Comparison of ENCODE assay signal across 19 cellular contexts in genomic region chr12:120588371-120588770, GRCh38. TPM values are rescaled to one million over a fixed set of nuclear protein-coding genes. Genes with fewer than 3 reads are reported as not detected.
DNase-seq lines count a peak whose midpoint lies in the region; ATAC-seq, FAIRE-seq and TF ChIP-seq lines count a peak whose summit lies in the region.
"Had no signal": no experiment of that assay in that cellular context is flagged by ENCODE, and none has a peak within 500 bp of the region (broad histone marks: within the 10 kb centered on the region; RNA-seq: fewer than 3 reads in every experiment).

No MANE protein-coding gene starts in this region.

- H4K8ac ChIP-seq in H1 (ENCODE audit: extremely low read depth, insufficient read depth, low read length) = no peak overlapping the region

- H3K36me3 ChIP-seq in right atrium auricular region (no peaks in the 10 kb centered on the region), H1 (ENCODE audit: control insufficient read depth in 2 of 4, insufficient read depth in 4 of 4, low read length in 3 of 4) (no peaks in the 10 kb centered on the region)
- H3K36me3 ChIP-seq: BE2C, HAP-1 had no signal

- H3K56ac ChIP-seq in H1 (replicated peaks; ENCODE audit: insufficient read length, low read depth, low read length) = no peak overlapping the region

- H3K9me3 ChIP-seq in right atrium auricular region = no peaks in the 10 kb centered on the region
- no peaks in the 10 kb centered on the region for H3K9me3 ChIP-seq in H1 (ENCODE audit: insufficient read depth in 2 of 2, low read depth in 1 of 2, low read length in 1 of 2)
- H3K9me3 ChIP-seq: BE2C, HAP-1 had no signal

- H3K27me3 ChIP-seq in right atrium auricular region (no peaks in the 10 kb centered on the region), H1 (replicated peaks in 1 of 4; ENCODE audit: control insufficient read depth in 3 of 4, extremely low read depth in 1 of 4, insufficient read depth in 3 of 4, low read length in 3 of 4) (peaks cover 0 to 3% (median 1%) of the 10 kb centered on the region in 4 experiments; a peak in 1 of 7 replicates)
- H3K27me3 ChIP-seq: BE2C had no signal

- CTCF ChIA-PET in H1 (lab: Charles Lee; ENCODE audit: partially characterized antibody) = interaction anchor here (1.0 to 2.5 kb wide), 4 partner anchors 12 to 132 kb away, joined by 3 to 7 read pairs (median 4); no protein-coding TSS in a partner anchor

- no peak overlapping the region for H3K18ac ChIP-seq in H1 (ENCODE audit: extremely low read depth, low read length)

- H3K27ac ChIP-seq in right atrium auricular region (peak overlapping the region; percentile 82 to 94), angular gyrus (ENCODE audit: low read depth, low read length) (peak overlapping the region; percentile 80), H1 (ENCODE audit: low read depth, low read length) (no peak overlapping the region)
- H3K27ac ChIP-seq: C4-2B had no signal

- TF ChIP-seq EP300 in H1 (IDR thresholded peaks at IDR 0.05; ENCODE audit: borderline replicate concordance in 1 of 2, low read depth in 2 of 2, low read length in 2 of 2) = no peak

- H3K4me2 ChIP-seq in H1 (ENCODE audit: insufficient read depth in 1 of 2, low read depth in 2 of 2, low read length in 2 of 2) = no peak overlapping the region

- no peak overlapping the region for H2BK15ac ChIP-seq in H1 (ENCODE audit: low read length)

- H4K20me1 ChIP-seq in H1 (replicated peaks in 1 of 2; ENCODE audit: control insufficient read depth in 1 of 2, insufficient read depth in 2 of 2, low read length in 2 of 2) = no peaks in the 10 kb centered on the region

- no peak for TF ChIP-seq CTCF in right atrium auricular region (IDR thresholded peaks at IDR 0.05)
- no peak for TF ChIP-seq CTCF in H1 (IDR thresholded peaks at IDR 0.05; ENCODE audit: control extremely low read depth in 1 of 3, insufficient read depth in 1 of 3, low read depth in 1 of 3, low read length in 3 of 3)
- no peak for TF ChIP-seq CTCF in chondrocyte (IDR thresholded peaks at IDR 0.05)

- H3K4me3 ChIP-seq in right atrium auricular region (no peak overlapping the region), H1 (ENCODE audit: extremely low read depth in 1 of 4, insufficient read depth in 2 of 4, low read depth in 3 of 4, low read length in 4 of 4) (no peak overlapping the region)
- H3K4me3 ChIP-seq: HAP-1 had no signal

- no peaks in the 10 kb centered on the region for H3K79me1 ChIP-seq in H1 (ENCODE audit: low read depth, low read length)

- no peak overlapping the region for H3K4ac ChIP-seq in H1 (replicated peaks; ENCODE audit: insufficient read length, low read depth, low read length)

- H3K4me3 Mint-ChIP-seq in chondrocyte (ENCODE audit: unreplicated experiment) = no peak overlapping the region
- H3K4me3 Mint-ChIP-seq: CD4-positive, alpha-beta memory T cell had no signal

- WGBS in H1 (ENCODE audit: extremely low coverage in 1 of 2, insufficient coverage in 1 of 2, insufficient read length in 1 of 2, insufficient replicate concordance in 2 of 2, low coverage in 1 of 2, low lambda C conversion rate in 2 of 2, missing lambda C conversion rate in 1 of 2), 2 experiments = 100% methylated on average over 1 of the region's 1 CpG; no CpG with 5 or more reads in 1 of the 2 experiments

- DNase-seq in right atrium auricular region (ENCODE audit: low spot score) (no peak), left ventricle myocardium superior (no peak), H1 (ENCODE audit: low read depth in 1 of 2, low spot score in 2 of 2) (no peak), chondrocyte (ENCODE audit: low spot score) (no peak)
- DNase-seq: CD4-positive, alpha-beta memory T cell; DMS79 treated with DMSO at 0.1 percent for 48 hours; EL; GOT3; IMR-90 had no signal

- H2BK12ac ChIP-seq in H1 (ENCODE audit: low read depth, low read length) = no peak overlapping the region

- no peak overlapping the region for H4K5ac ChIP-seq in H1 (ENCODE audit: insufficient read length, low read depth, low read length)

- no peak overlapping the region for H2BK120ac ChIP-seq in H1 (replicated peaks; ENCODE audit: low read depth, low read length)

- TF ChIP-seq RAD21 in H1 (IDR thresholded peaks at IDR 0.05 in 1 of 2, conservative IDR thresholded peaks at IDR 0.05 in 1 of 2; ENCODE audit: low read depth in 2 of 2, low read length in 2 of 2) = no peak

- H2AFZ ChIP-seq in H1 (ENCODE audit: low read length) = no peak overlapping the region

- H3K36me3 Mint-ChIP-seq in chondrocyte (ENCODE audit: low read depth) = no peaks in the 10 kb centered on the region
- H3K36me3 Mint-ChIP-seq: CD4-positive, alpha-beta memory T cell had no signal

- no peak overlapping the region for H2BK5ac ChIP-seq in H1 (ENCODE audit: low read depth, low read length)

- H2AK5ac ChIP-seq in H1 (ENCODE audit: low read depth, low read length) = no peak overlapping the region

- H4K91ac ChIP-seq in H1 (replicated peaks; ENCODE audit: insufficient read length, low read length) = no peak overlapping the region

- peaks cover 1% of the 10 kb centered on the region for H3K27me3 Mint-ChIP-seq in chondrocyte (ENCODE audit: low read depth)
- H3K27me3 Mint-ChIP-seq: CD4-positive, alpha-beta memory T cell had no signal

- TF ChIP-seq POLR2A in H1 (IDR thresholded peaks at IDR 0.05; ENCODE audit: control extremely low read depth in 1 of 2, low read depth in 2 of 2, low read length in 2 of 2) = no peak

- H3K4me1 Mint-ChIP-seq in chondrocyte (ENCODE audit: low read depth) = peaks cover 7% of the 10 kb centered on the region

- H3K9ac ChIP-seq in H1 (replicated peaks in 1 of 4; ENCODE audit: extremely low read depth in 1 of 4, low read depth in 3 of 4, low read length in 3 of 4) = no peak overlapping the region

- no peak overlapping the region for H3K14ac ChIP-seq in H1 (ENCODE audit: insufficient read length)

- POLR2A ChIA-PET in H1 (lab: Charles Lee; ENCODE audit: partially characterized antibody) = interaction anchor here (1.1 kb wide), 2 partner anchors 21 to 121 kb away, joined by 3 to 4 read pairs; no protein-coding TSS in a partner anchor

- no peaks in the 10 kb centered on the region for H3K9me3 Mint-ChIP-seq in chondrocyte (ENCODE audit: low read depth)

- no peaks in the 10 kb centered on the region for H3K79me2 ChIP-seq in H1 (ENCODE audit: control insufficient read depth in 1 of 2, insufficient read depth in 2 of 2, low read length in 2 of 2)

- no peak overlapping the region for H3K23ac ChIP-seq in H1 (ENCODE audit: insufficient read length)

- ATAC-seq in left ventricle myocardium superior (no peak), HG03565 (IDR thresholded peaks at IDR 0.05; ENCODE audit: unreplicated experiment) (no peak), GM18498 (IDR thresholded peaks at IDR 0.05; ENCODE audit: unreplicated experiment) (no peak)

- H3K27ac Mint-ChIP-seq in chondrocyte (ENCODE audit: unreplicated experiment) = no peak overlapping the region

- no peak for FAIRE-seq in H1 (lab: Jason Lieb, UNC)
- FAIRE-seq: A204.1, G401.6, GM12892, GM19239 had no signal

- no peak overlapping the region for H2BK20ac ChIP-seq in H1 (ENCODE audit: low read length)

- H3K4me1 ChIP-seq in right atrium auricular region = peaks cover 0 to 34% of the 10 kb centered on the region in 2 donors
- peaks cover 0 to 8% (median 1%) of the 10 kb centered on the region in 4 experiments; a peak in 4 of 7 replicates for H3K4me1 ChIP-seq in H1 (replicated peaks in 1 of 4; ENCODE audit: control insufficient read depth in 3 of 4, insufficient read depth in 4 of 4, low read length in 3 of 4)
- H3K4me1 ChIP-seq: BE2C had no signal

- H3K23me2 ChIP-seq in H1 (ENCODE audit: low read depth, low read length) = peaks cover 3% of the 10 kb centered on the region; the same call in 1 of the 2 replicates

- intact Hi-C loops in left ventricle myocardium superior (cut with micrococcal nuclease) = no loop called here

RNA-seq across cellular contexts. Expression of gene POP5, which starts 7.2 kb away (rescaled TPM):
- 10 to 100 TPM; 21.8 to 33.9 TPM for total RNA-seq in right atrium auricular region
- 34.0 TPM for total RNA-seq in left ventricle myocardium superior
- 54.7 and 59.7 TPM in 2 replicates for total RNA-seq in H1 (2021; fragmentation: NEBNext Ultra II Directional; extraction: Animal tissue kit (Norgen Biotek cat#: 25700))
- polyA plus RNA-seq in H1 (2011; rRNA removed) = 105 and 124 TPM in 2 replicates
- 131 TPM for polyA plus RNA-seq in H1 (2011; cell fraction: cytosol; rRNA removed)
- polyA plus RNA-seq in H1 (2011; cell fraction: nucleus; rRNA removed) = 63.8 TPM
- 79.1 to 90.1 TPM (median 84.1 TPM) in 4 replicates for polyA plus RNA-seq in H1 (2012, experiment 1 of 2)
- 34.1 TPM for polyA plus RNA-seq in H1 (2012, experiment 2 of 2)
- polyA plus RNA-seq in H1 (2013, experiment 1 of 2) = 52.6 TPM
- 53.8 TPM for polyA plus RNA-seq in H1 (2013, experiment 2 of 2)
- polyA minus RNA-seq in H1 (2011; rRNA and poly(A)+ RNA removed) = 34.7 and 44.6 TPM in 2 replicates
- 41.9 TPM for polyA minus RNA-seq in H1 (2011; cell fraction: cytosol; rRNA and poly(A)+ RNA removed)
- 43.6 TPM for polyA minus RNA-seq in H1 (2011; cell fraction: nucleus; rRNA and poly(A)+ RNA removed)
- 25.1 to 59.8 TPM (median 27.8 TPM) in 3 replicates for total RNA-seq in chondrocyte

RNA-seq across cellular contexts. Expression of gene CABP1, which starts 52.1 kb away (rescaled TPM):
- total RNA-seq in right atrium auricular region (1 to 10 TPM in 1 of 2 donors, under 1 TPM in 1; 0.71 to 2.0 TPM), left ventricle myocardium superior (8.0 TPM), chondrocyte (not detected in 3 replicates)
- total RNA-seq in H1 (2021; fragmentation: NEBNext Ultra II Directional; extraction: Animal tissue kit (Norgen Biotek cat#: 25700)) = 7.4 and 8.5 TPM in 2 replicates
- 3.9 and 4.5 TPM in 2 replicates for polyA plus RNA-seq in H1 (2011; rRNA removed)
- polyA plus RNA-seq in H1 (2011; cell fraction: cytosol; rRNA removed) = 5.9 TPM
- 6.8 TPM for polyA plus RNA-seq in H1 (2011; cell fraction: nucleus; rRNA removed)
- 6.0 to 8.6 TPM (median 7.8 TPM) in 4 replicates for polyA plus RNA-seq in H1 (2012, experiment 1 of 2)
- polyA plus RNA-seq in H1 (2012, experiment 2 of 2) = 4.0 TPM
- 2.8 TPM for polyA plus RNA-seq in H1 (2013, experiment 1 of 2)
- polyA plus RNA-seq in H1 (2013, experiment 2 of 2) = 2.7 TPM
- polyA minus RNA-seq in H1 (2011; rRNA and poly(A)+ RNA removed) = 4.9 and 5.4 TPM in 2 replicates
- 1.6 TPM for polyA minus RNA-seq in H1 (2011; cell fraction: cytosol; rRNA and poly(A)+ RNA removed)
- polyA minus RNA-seq in H1 (2011; cell fraction: nucleus; rRNA and poly(A)+ RNA removed) = 5.4 TPM
- total RNA-seq: CD4-positive, alpha-beta memory T cell had no signal
- polyA plus RNA-seq: CD4-positive, alpha-beta memory T cell had no signal

RNA-seq across cellular contexts. Expression of gene RNF10, which starts 54.2 kb away (rescaled TPM):
- total RNA-seq in right atrium auricular region (100 to 1,000 TPM; 166 to 168 TPM), left ventricle myocardium superior (251 TPM), chondrocyte (136 to 138 TPM (median 136 TPM) in 3 replicates)
- total RNA-seq in H1 (2021; fragmentation: NEBNext Ultra II Directional; extraction: Animal tissue kit (Norgen Biotek cat#: 25700)) = 164 and 171 TPM in 2 replicates
- 63.0 and 71.6 TPM in 2 replicates for polyA plus RNA-seq in H1 (2011; rRNA removed)
- 93.4 TPM for polyA plus RNA-seq in H1 (2011; cell fraction: cytosol; rRNA removed)
- polyA plus RNA-seq in H1 (2011; cell fraction: nucleus; rRNA removed) = 84.3 TPM
- polyA plus RNA-seq in H1 (2012, experiment 1 of 2) = 165 to 207 TPM (median 178 TPM) in 4 replicates
- polyA plus RNA-seq in H1 (2012, experiment 2 of 2) = 152 TPM
- polyA plus RNA-seq in H1 (2013, experiment 1 of 2) = 136 TPM
- 135 TPM for polyA plus RNA-seq in H1 (2013, experiment 2 of 2)
- polyA minus RNA-seq in H1 (2011; rRNA and poly(A)+ RNA removed) = 213 and 284 TPM in 2 replicates
- polyA minus RNA-seq in H1 (2011; cell fraction: cytosol; rRNA and poly(A)+ RNA removed) = 95.7 TPM
- polyA minus RNA-seq in H1 (2011; cell fraction: nucleus; rRNA and poly(A)+ RNA removed) = 96.2 TPM

RNA-seq across cellular contexts. Expression of gene COQ5, which starts 59.4 kb away (rescaled TPM):
- 10 to 100 TPM; 21.9 to 34.3 TPM for total RNA-seq in right atrium auricular region
- 38.0 TPM for total RNA-seq in left ventricle myocardium superior
- total RNA-seq in H1 (2021; fragmentation: NEBNext Ultra II Directional; extraction: Animal tissue kit (Norgen Biotek cat#: 25700)) = 35.1 and 38.3 TPM in 2 replicates
- 23.5 and 35.8 TPM in 2 replicates for polyA plus RNA-seq in H1 (2011; rRNA removed)
- 46.8 TPM for polyA plus RNA-seq in H1 (2011; cell fraction: cytosol; rRNA removed)
- 14.8 TPM for polyA plus RNA-seq in H1 (2011; cell fraction: nucleus; rRNA removed)
- polyA plus RNA-seq in H1 (2012, experiment 1 of 2) = 38.5 to 54.4 TPM (median 49.0 TPM) in 4 replicates
- 11.6 TPM for polyA plus RNA-seq in H1 (2012, experiment 2 of 2)
- 29.7 TPM for polyA plus RNA-seq in H1 (2013, experiment 1 of 2)
- 30.7 TPM for polyA plus RNA-seq in H1 (2013, experiment 2 of 2)
- 22.4 and 27.5 TPM in 2 replicates for polyA minus RNA-seq in H1 (2011; rRNA and poly(A)+ RNA removed)
- polyA minus RNA-seq in H1 (2011; cell fraction: cytosol; rRNA and poly(A)+ RNA removed) = 13.0 TPM
- 12.6 TPM for polyA minus RNA-seq in H1 (2011; cell fraction: nucleus; rRNA and poly(A)+ RNA removed)
- total RNA-seq in chondrocyte = 16.2 to 22.9 TPM (median 19.8 TPM) in 3 replicates
